19 cellular contexts compared by ENCODE assay signal in genomic region chr20:12729326-12729725, GRCh38.
DNase-seq lines count a peak whose midpoint lies in the region; FAIRE-seq and TF ChIP-seq lines count a peak whose summit lies in the region.
"Had no signal": no experiment of that assay in that cellular context is flagged by ENCODE, and none has a peak within 500 bp of the region (broad histone marks: within the 10 kb centered on the region; RNA-seq: fewer than 3 reads in every experiment).

No MANE protein-coding gene starts in this region.

- H4K5ac ChIP-seq in H1 (ENCODE audit: insufficient read length, low read depth, low read length): no peak overlapping the region

- peak; percentile 2 for DNase-seq in Caki2 (ENCODE audit: low read depth)
- DNase-seq in HT1080 (ENCODE audit: low read depth): peak; percentile 43
- no peak for DNase-seq in H1 (ENCODE audit: low read depth in 1 of 2, low spot score in 2 of 2)
- peak; percentile 12 for DNase-seq in renal cortical epithelial cell (ENCODE audit: low read depth)
- no peak for DNase-seq in GM12892 (ENCODE audit: insufficient read length)
- DNase-seq in H54 (ENCODE audit: insufficient read length, low spot score): no peak
- DNase-seq: BE2C; CD4-positive, alpha-beta memory T cell; COR-L47; DMS 273 treated with DMSO at 0.1 percent for 48 hours; DMS79 treated with DMSO at 0.1 percent for 48 hours; EL; GDM1; IMR-90; KBM-7 had no signal

- POLR2A ChIA-PET in H1 (lab: Charles Lee; ENCODE audit: partially characterized antibody): interaction anchor here (1.1 kb wide), 1 partner anchor 24 kb away, joined by 4 read pairs; no protein-coding TSS in a partner anchor

- H3K56ac ChIP-seq in H1 (replicated peaks; ENCODE audit: insufficient read length, low read depth, low read length): no peak overlapping the region

- TF ChIP-seq POLR2A in H1 (IDR thresholded peaks at IDR 0.05; ENCODE audit: control extremely low read depth in 1 of 2, low read depth in 2 of 2, low read length in 2 of 2) (no peak), GM12892 (IDR thresholded peaks at IDR 0.05; ENCODE audit: low read depth, low read length) (no peak), H54 (IDR thresholded peaks at IDR 0.05; ENCODE audit: low read depth, low read length) (no peak)

- no peak for TF ChIP-seq EP300 in H1 (IDR thresholded peaks at IDR 0.05; ENCODE audit: borderline replicate concordance in 1 of 2, low read depth in 2 of 2, low read length in 2 of 2)

- H3K27me3 ChIP-seq in H1 (replicated peaks in 1 of 4; ENCODE audit: control insufficient read depth in 3 of 4, extremely low read depth in 1 of 4, insufficient read depth in 3 of 4, low read length in 3 of 4): no peaks in the 10 kb centered on the region
- H3K27me3 ChIP-seq: BE2C had no signal

- no peak for TF ChIP-seq RAD21 in H1 (IDR thresholded peaks at IDR 0.05 in 1 of 2, conservative IDR thresholded peaks at IDR 0.05 in 1 of 2; ENCODE audit: low read depth in 2 of 2, low read length in 2 of 2)

- H2BK15ac ChIP-seq in H1 (ENCODE audit: low read length): no peak overlapping the region

- H3K9ac ChIP-seq in H1 (replicated peaks in 1 of 4; ENCODE audit: extremely low read depth in 1 of 4, low read depth in 3 of 4, low read length in 3 of 4): no peak overlapping the region

- no peak overlapping the region for H4K91ac ChIP-seq in H1 (replicated peaks; ENCODE audit: insufficient read length, low read length)

- H3K27ac ChIP-seq in H1 (ENCODE audit: low read depth, low read length): no peak overlapping the region
- H3K27ac ChIP-seq: A549, C4-2B, HL-60 had no signal

- H4K20me1 ChIP-seq in H1 (replicated peaks in 1 of 2; ENCODE audit: control insufficient read depth in 1 of 2, insufficient read depth in 2 of 2, low read length in 2 of 2): no peaks in the 10 kb centered on the region

- no peak overlapping the region for H3K23ac ChIP-seq in H1 (ENCODE audit: insufficient read length)

- CTCF ChIA-PET in H1 (lab: Charles Lee; ENCODE audit: partially characterized antibody): interaction anchor here (1.3 to 2.1 kb wide), 5 partner anchors 14 to 335 kb away, joined by 5 to 7 read pairs (median 5); no protein-coding TSS in a partner anchor

- TF ChIP-seq CTCF in H1 (IDR thresholded peaks at IDR 0.05; ENCODE audit: control extremely low read depth in 1 of 3, insufficient read depth in 1 of 3, low read depth in 1 of 3, low read length in 3 of 3): no peak

- peak overlapping the region; percentile 4 for H2BK120ac ChIP-seq in H1 (replicated peaks; ENCODE audit: low read depth, low read length)

- no peak overlapping the region for H2AK5ac ChIP-seq in H1 (ENCODE audit: low read depth, low read length)

- H3K4me1 ChIP-seq in H1 (replicated peaks in 1 of 4; ENCODE audit: control insufficient read depth in 3 of 4, insufficient read depth in 4 of 4, low read length in 3 of 4): no peaks in the 10 kb centered on the region
- H3K4me1 ChIP-seq: A549, BE2C had no signal

- in situ Hi-C loops in Caki2 (cut with HindIII; ENCODE audit: low pct_unique_long_range_greater_than_20kb, low sequenced_read_pairs): no loop called here

- no peak overlapping the region for H3K4me3 ChIP-seq in H1 (ENCODE audit: extremely low read depth in 1 of 4, insufficient read depth in 2 of 4, low read depth in 3 of 4, low read length in 4 of 4)
- H3K4me3 ChIP-seq: A549 had no signal

- H3K9me3 ChIP-seq in H1 (ENCODE audit: insufficient read depth in 2 of 2, low read depth in 1 of 2, low read length in 1 of 2): no peaks in the 10 kb centered on the region
- H3K9me3 ChIP-seq: A549, BE2C had no signal

- no peak overlapping the region for H3K4ac ChIP-seq in H1 (replicated peaks; ENCODE audit: insufficient read length, low read depth, low read length)

- no peaks in the 10 kb centered on the region for H3K79me2 ChIP-seq in H1 (ENCODE audit: control insufficient read depth in 1 of 2, insufficient read depth in 2 of 2, low read length in 2 of 2)

- H2AFZ ChIP-seq in H1 (ENCODE audit: low read length): peak overlapping the region; percentile 92

- H3K79me1 ChIP-seq in H1 (ENCODE audit: low read depth, low read length): no peaks in the 10 kb centered on the region

- peak overlapping the region; percentile 56; the same call in 1 of the 2 replicates for H2BK12ac ChIP-seq in H1 (ENCODE audit: low read depth, low read length)

- FAIRE-seq in H1 (lab: Jason Lieb, UNC): no peak
- no peak for FAIRE-seq in GM12892 (lab: Jason Lieb, UNC)
- FAIRE-seq in H54 (lab: Jason Lieb, UNC): no peak
- FAIRE-seq: A549, GM19239 had no signal

- H2BK20ac ChIP-seq in H1 (ENCODE audit: low read length): no peak overlapping the region; the same call in 1 of the 2 replicates

- no peak overlapping the region for H3K4me2 ChIP-seq in H1 (ENCODE audit: insufficient read depth in 1 of 2, low read depth in 2 of 2, low read length in 2 of 2)
- H3K4me2 ChIP-seq: A549 had no signal

- H3K36me3 ChIP-seq in H1 (ENCODE audit: control insufficient read depth in 2 of 4, insufficient read depth in 4 of 4, low read length in 3 of 4): no peaks in the 10 kb centered on the region
- H3K36me3 ChIP-seq: BE2C had no signal

- H3K14ac ChIP-seq in H1 (ENCODE audit: insufficient read length): no peak overlapping the region

- no peaks in the 10 kb centered on the region for H3K23me2 ChIP-seq in H1 (ENCODE audit: low read depth, low read length)

- H3K18ac ChIP-seq in H1 (ENCODE audit: extremely low read depth, low read length): no peak overlapping the region

- H2BK5ac ChIP-seq in H1 (ENCODE audit: low read depth, low read length): no peak overlapping the region

- H4K8ac ChIP-seq in H1 (ENCODE audit: extremely low read depth, insufficient read depth, low read length): no peak overlapping the region

TF ChIP-seq in H1, 55 proteins besides CTCF, POLR2A, EP300 and RAD21:
- TF ChIP-seq CBX5 (IDR thresholded peaks at IDR 0.05; ENCODE audit: low read depth, low read length): no peak
- TF ChIP-seq ZNF274 (IDR thresholded peaks at IDR 0.05; ENCODE audit: borderline replicate concordance, extremely low read depth, low read length): no peak
- no peak for TF ChIP-seq TBP (IDR thresholded peaks at IDR 0.05; ENCODE audit: low read depth, low read length)
- TF ChIP-seq BRCA1 (IDR thresholded peaks at IDR 0.05; ENCODE audit: low read depth, low read length): no peak
- no peak for TF ChIP-seq KDM5A (IDR thresholded peaks at IDR 0.05; ENCODE audit: low read length)
- TF ChIP-seq PHF8 (conservative IDR thresholded peaks at IDR 0.05; ENCODE audit: low read depth, low read length): no peak
- TF ChIP-seq SAP30 (IDR thresholded peaks at IDR 0.05; ENCODE audit: insufficient read depth, insufficient replicate concordance, low read length): no peak
- no peak for TF ChIP-seq MAX (IDR thresholded peaks at IDR 0.05)
- TF ChIP-seq EZH2 (IDR thresholded peaks at IDR 0.05; ENCODE audit: low read depth, low read length, severe bottlenecking): no peak
- TF ChIP-seq NRF1 (IDR thresholded peaks at IDR 0.05; ENCODE audit: low read depth, low read length): no peak

Comparison
In these comparisons a context has a peak if more than half of its experiments do, and no peak if none do; other contexts are left out.
1. DNase-seq: peak in Caki2 (single experiment), HT1080 (single experiment) and renal cortical epithelial cell (single experiment); none in H1 (0 of 2), GM12892 (single experiment) and H54 (single experiment).